ENCODE assay signal across 1 cellular context in the genomic region with DNA sequence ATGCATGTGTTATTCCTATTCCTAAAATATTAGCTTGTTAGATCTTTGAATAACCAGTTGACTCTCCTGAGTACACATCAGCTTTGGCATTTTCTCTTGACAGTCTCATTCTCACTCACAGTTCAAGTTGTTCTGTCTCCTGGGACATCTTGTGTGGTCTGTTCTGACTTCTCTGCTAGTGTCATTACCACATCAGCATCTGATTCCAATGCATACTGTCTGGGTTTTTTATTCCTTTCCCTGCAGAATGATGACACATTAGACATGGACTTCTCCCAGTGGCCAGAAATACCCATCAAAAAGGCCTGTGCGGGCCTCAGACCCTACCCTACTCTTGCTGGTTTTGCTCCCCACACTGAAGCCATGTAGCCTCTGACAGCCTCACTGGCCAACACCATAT.
TF ChIP-seq lines count a peak whose summit lies in the region.

No MANE protein-coding gene starts in this region.

TF ChIP-seq in K562, 482 proteins besides CTCF, POLR2A, EP300 and RAD21:
- TF ChIP-seq, protein P1, sequence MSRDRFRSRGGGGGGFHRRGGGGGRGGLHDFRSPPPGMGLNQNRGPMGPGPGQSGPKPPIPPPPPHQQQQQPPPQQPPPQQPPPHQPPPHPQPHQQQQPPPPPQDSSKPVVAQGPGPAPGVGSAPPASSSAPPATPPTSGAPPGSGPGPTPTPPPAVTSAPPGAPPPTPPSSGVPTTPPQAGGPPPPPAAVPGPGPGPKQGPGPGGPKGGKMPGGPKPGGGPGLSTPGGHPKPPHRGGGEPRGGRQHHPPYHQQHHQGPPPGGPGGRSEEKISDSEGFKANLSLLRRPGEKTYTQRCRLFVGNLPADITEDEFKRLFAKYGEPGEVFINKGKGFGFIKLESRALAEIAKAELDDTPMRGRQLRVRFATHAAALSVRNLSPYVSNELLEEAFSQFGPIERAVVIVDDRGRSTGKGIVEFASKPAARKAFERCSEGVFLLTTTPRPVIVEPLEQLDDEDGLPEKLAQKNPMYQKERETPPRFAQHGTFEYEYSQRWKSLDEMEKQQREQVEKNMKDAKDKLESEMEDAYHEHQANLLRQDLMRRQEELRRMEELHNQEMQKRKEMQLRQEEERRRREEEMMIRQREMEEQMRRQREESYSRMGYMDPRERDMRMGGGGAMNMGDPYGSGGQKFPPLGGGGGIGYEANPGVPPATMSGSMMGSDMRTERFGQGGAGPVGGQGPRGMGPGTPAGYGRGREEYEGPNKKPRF (IDR thresholded peaks at IDR 0.05; ENCODE audit: low read depth, low read length) = no peak
- TF ChIP-seq, protein P2, sequence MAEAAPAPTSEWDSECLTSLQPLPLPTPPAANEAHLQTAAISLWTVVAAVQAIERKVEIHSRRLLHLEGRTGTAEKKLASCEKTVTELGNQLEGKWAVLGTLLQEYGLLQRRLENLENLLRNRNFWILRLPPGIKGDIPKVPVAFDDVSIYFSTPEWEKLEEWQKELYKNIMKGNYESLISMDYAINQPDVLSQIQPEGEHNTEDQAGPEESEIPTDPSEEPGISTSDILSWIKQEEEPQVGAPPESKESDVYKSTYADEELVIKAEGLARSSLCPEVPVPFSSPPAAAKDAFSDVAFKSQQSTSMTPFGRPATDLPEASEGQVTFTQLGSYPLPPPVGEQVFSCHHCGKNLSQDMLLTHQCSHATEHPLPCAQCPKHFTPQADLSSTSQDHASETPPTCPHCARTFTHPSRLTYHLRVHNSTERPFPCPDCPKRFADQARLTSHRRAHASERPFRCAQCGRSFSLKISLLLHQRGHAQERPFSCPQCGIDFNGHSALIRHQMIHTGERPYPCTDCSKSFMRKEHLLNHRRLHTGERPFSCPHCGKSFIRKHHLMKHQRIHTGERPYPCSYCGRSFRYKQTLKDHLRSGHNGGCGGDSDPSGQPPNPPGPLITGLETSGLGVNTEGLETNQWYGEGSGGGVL (CRISPR knock-in tag; IDR thresholded peaks at IDR 0.05) = 0 out of 2 replicates have a peak, but pooled peaks have one; percentile 42
TF ChIP-seq in K562: peak in this region for 1.
